1 cellular context compared by ENCODE assay signal in genomic region chr21:29481641-29482040, GRCh38.
TF ChIP-seq lines count a peak whose summit lies in the region.

No MANE protein-coding gene starts in this region.

TF ChIP-seq in SK-N-SH treated with all-trans-retinoic acid at 6 μM for 48 hours, 23 proteins besides CTCF, POLR2A, EP300 and RAD21:
- TF ChIP-seq TSHZ2 (CRISPR knock-in tag; IDR thresholded peaks at IDR 0.05) (no peak), ZFP30 (CRISPR knock-in tag; IDR thresholded peaks at IDR 0.05) (no peak), PPARA (CRISPR knock-in tag; IDR thresholded peaks at IDR 0.05; ENCODE audit: borderline replicate concordance) (no peak), ZNF70 (CRISPR knock-in tag; IDR thresholded peaks at IDR 0.05) (no peak), CSDC2 (CRISPR knock-in tag; IDR thresholded peaks at IDR 0.05) (no peak), TCF4 (CRISPR knock-in tag; IDR thresholded peaks at IDR 0.05; ENCODE audit: borderline replicate concordance) (no peak)
- TF ChIP-seq, protein P1, sequence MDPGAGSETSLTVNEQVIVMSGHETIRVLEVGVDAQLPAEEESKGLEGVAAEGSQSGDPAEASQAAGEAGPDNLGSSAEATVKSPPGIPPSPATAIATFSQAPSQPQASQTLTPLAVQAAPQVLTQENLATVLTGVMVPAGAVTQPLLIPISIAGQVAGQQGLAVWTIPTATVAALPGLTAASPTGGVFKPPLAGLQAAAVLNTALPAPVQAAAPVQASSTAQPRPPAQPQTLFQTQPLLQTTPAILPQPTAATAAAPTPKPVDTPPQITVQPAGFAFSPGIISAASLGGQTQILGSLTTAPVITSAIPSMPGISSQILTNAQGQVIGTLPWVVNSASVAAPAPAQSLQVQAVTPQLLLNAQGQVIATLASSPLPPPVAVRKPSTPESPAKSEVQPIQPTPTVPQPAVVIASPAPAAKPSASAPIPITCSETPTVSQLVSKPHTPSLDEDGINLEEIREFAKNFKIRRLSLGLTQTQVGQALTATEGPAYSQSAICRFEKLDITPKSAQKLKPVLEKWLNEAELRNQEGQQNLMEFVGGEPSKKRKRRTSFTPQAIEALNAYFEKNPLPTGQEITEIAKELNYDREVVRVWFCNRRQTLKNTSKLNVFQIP (CRISPR knock-in tag; IDR thresholded peaks at IDR 0.05; ENCODE audit: borderline replicate concordance, low read depth) = no peak
- TF ChIP-seq, protein P2, sequence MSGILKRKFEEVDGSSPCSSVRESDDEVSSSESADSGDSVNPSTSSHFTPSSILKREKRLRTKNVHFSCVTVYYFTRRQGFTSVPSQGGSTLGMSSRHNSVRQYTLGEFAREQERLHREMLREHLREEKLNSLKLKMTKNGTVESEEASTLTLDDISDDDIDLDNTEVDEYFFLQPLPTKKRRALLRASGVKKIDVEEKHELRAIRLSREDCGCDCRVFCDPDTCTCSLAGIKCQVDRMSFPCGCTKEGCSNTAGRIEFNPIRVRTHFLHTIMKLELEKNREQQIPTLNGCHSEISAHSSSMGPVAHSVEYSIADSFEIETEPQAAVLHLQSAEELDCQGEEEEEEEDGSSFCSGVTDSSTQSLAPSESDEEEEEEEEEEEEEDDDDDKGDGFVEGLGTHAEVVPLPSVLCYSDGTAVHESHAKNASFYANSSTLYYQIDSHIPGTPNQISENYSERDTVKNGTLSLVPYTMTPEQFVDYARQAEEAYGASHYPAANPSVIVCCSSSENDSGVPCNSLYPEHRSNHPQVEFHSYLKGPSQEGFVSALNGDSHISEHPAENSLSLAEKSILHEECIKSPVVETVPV (CRISPR knock-in tag; IDR thresholded peaks at IDR 0.05) = no peak
